1 cellular context compared by ENCODE assay signal in the genomic region with DNA sequence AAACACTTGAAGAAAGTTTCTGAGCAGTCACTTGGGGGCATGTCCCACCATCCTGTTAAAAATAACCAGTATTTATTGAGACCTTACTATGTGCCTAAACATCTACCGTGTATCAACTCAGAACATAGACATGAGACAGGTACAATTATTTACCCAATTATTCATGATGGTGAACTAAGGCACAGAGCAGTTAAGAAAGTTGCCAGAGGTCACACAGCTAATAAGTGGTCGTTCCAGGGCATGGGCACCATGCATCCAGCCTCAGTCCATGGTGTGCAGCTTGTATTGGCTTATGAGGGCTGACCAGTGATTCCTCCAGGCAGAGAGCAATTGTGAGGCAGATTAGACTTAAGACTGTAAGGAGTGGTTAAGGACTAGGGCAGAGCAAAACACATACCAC.
TF ChIP-seq lines count a peak whose summit lies in the region.

No MANE protein-coding gene starts in this region.

TF ChIP-seq in HepG2, 621 proteins besides CTCF, POLR2A, EP300 and RAD21:
- TF ChIP-seq, protein P1, sequence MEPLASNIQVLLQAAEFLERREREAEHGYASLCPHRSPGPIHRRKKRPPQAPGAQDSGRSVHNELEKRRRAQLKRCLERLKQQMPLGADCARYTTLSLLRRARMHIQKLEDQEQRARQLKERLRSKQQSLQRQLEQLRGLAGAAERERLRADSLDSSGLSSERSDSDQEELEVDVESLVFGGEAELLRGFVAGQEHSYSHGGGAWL (CRISPR knock-in tag; IDR thresholded peaks at IDR 0.05), result no peak
- TF ChIP-seq ZNF768 (CRISPR knock-in tag; IDR thresholded peaks at IDR 0.05), result peak; percentile 51; the same call in 1 of the 2 replicates
